Comparison of ENCODE assay signal across 21 cellular contexts in the genomic region with DNA sequence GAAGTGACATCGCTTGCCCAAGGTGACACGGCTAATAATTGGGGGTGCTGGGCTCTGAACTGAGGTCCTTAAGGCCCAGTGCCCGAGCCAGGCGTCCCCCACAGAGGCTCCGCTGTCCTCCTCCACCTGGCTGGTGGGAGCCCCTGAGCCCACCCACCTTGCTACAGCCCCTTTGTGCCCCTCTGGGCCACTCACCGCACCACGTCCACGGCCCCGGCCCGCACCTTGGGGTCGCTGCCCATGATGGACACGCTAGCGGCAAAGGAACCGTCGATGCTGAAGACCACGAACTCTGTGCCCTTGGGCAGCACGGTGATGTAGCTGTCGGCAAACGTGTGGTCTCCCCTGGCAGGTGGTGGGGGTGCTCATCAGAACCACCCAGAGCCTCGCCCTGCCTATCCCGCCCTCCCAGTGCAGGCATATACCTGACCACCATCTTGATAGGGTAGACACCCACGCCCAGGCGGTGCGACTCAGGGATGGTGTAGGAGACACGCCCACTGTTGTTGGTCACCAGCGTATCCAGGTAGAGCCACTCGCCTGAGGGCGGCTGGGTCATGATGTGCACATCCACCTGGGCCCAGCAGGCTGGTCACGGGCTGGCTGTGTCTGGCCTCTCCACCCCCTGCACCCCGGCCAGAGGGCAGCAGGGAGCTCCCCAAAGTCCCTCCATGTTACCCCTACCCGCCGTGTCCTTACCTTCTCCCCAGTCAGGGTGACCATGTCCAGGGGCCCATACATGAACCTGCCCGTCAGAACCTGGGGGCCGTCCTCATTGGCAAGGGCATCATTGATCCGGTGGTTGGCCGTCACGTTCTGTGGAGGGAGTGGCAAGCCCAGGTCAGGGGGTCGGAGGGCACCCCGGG. TPM values are rescaled to one million over a fixed set of nuclear protein-coding genes. Genes with fewer than 3 reads are reported as not detected.
DNase-seq lines count a peak whose midpoint lies in the region; ATAC-seq, FAIRE-seq and TF ChIP-seq lines count a peak whose summit lies in the region.
"Had no signal": no experiment of that assay in that cellular context is flagged by ENCODE, and none has a peak within 500 bp of the region (broad histone marks: within the 10 kb centered on the region; RNA-seq: fewer than 3 reads in every experiment).

No MANE protein-coding gene starts in this region.

- H2BK15ac ChIP-seq in mesenchymal stem cell (ENCODE audit: low read depth, poor library complexity, severe bottlenecking) = no peak overlapping the region

- FAIRE-seq in HepG2 (lab: Jason Lieb, UNC) = no peak
- FAIRE-seq: A204.1, D721Med, G401.6, GM19239 had no signal

- ATAC-seq in HepG2 (no peak), right lobe of liver (no peak)

- WGBS in HepG2 (ENCODE audit: low lambda C conversion rate) = 95% methylated on average over 11 of the region's 39 CpGs
- 71% methylated on average over 3 of the region's 39 CpGs for WGBS in right lobe of liver (ENCODE audit: insufficient coverage, low coverage, low lambda C conversion rate, missing lambda C conversion rate)
- WGBS in mesenchymal stem cell = 96% methylated on average over 39 of the region's 39 CpGs
- WGBS in spleen, 5 donors = 94 to 96% (median 95%) methylated on average over 13 to 39 of the region's 39 CpGs

- H2AFZ ChIP-seq in HepG2 (ENCODE audit: low read length) = no peak overlapping the region
- no peak overlapping the region for H2AFZ ChIP-seq in mesenchymal stem cell (ENCODE audit: low read depth, low read length)

- DNase-seq in HepG2 (ENCODE audit: low spot score) (no peak), right lobe of liver (no peak), mesenchymal stem cell (no peak), spleen (peak; percentile 69), NCI-H2081 (lab: John Stamatoyannopoulos, UW) (no peak), cerebellum (ENCODE audit: low spot score) (no peak)
- no peak for DNase-seq in activated CD4-positive, alpha-beta T cell treated with anti-CD3 and anti-CD28 coated beads, Interleukin-2, amount 50 U/mL, for 48 hours
- DNase-seq: BE2C; CD4-positive, alpha-beta memory T cell; DMS153; DMS79 treated with DMSO at 0.1 percent for 48 hours; EL; GOT3; HFFc6 had no signal

- TF ChIP-seq POLR2A in HepG2 (IDR thresholded peaks at IDR 0.05; ENCODE audit: insufficient read depth in 1 of 2, low read depth in 2 of 2, low read length in 2 of 2) (no peak), right lobe of liver (IDR thresholded peaks at IDR 0.05) (no peak), spleen (IDR thresholded peaks at IDR 0.05) (no peak)

- BruUV-seq in HepG2 (replicated peaks; lab: Mats Ljungman, UMichigan) = no TSS peak

- no peak for TF ChIP-seq EP300 in HepG2 (IDR thresholded peaks at IDR 0.05; ENCODE audit: low read depth in 2 of 2, low read length in 2 of 2)
- no peak for TF ChIP-seq EP300 in HepG2 (CRISPR knock-in tag; IDR thresholded peaks at IDR 0.05; ENCODE audit: borderline replicate concordance)

- H3K27ac ChIP-seq in HepG2 (ENCODE audit: extremely low read length, insufficient read depth, low read length) = no peak overlapping the region
- H3K27ac ChIP-seq in right lobe of liver = no peak overlapping the region
- H3K27ac ChIP-seq in mesenchymal stem cell (ENCODE audit: low read length, poor library complexity, severe bottlenecking) = no peak overlapping the region
- H3K27ac ChIP-seq in spleen = peak overlapping the region in 3 of 8 donors; percentile 91 to 95 (median 94)
- H3K27ac ChIP-seq: C4-2B had no signal

- H3K27me3 ChIP-seq in HepG2 (ENCODE audit: control insufficient read depth in 1 of 2, insufficient read depth in 2 of 2, low read length in 2 of 2) (no peaks in the 10 kb centered on the region), right lobe of liver (no peaks in the 10 kb centered on the region), mesenchymal stem cell (ENCODE audit: control insufficient read depth in 1 of 2, insufficient read depth in 1 of 2, low read length in 2 of 2) (no peaks in the 10 kb centered on the region), spleen (replicated peaks in 1 of 7) (no peaks in the 10 kb centered on the region)
- H3K27me3 ChIP-seq: BE2C had no signal

- H3K4me2 ChIP-seq in HepG2 (ENCODE audit: low read depth, low read length) (no peak overlapping the region), mesenchymal stem cell (ENCODE audit: low read length, poor library complexity, severe bottlenecking) (no peak overlapping the region)

- no peaks in the 10 kb centered on the region for H4K20me1 ChIP-seq in HepG2 (ENCODE audit: insufficient read depth, low read length)

- no peak overlapping the region for H3K4me3 Mint-ChIP-seq in dendritic cell treated with granulocyte-macrophage colony-stimulating factor and Interleukin-4, amounts not matched to agents 40 ng/mL and 50 ng/mL, for 4 days
- H3K4me3 Mint-ChIP-seq: CD4-positive, alpha-beta memory T cell; HFFc6 had no signal

- no peak overlapping the region for H2AK5ac ChIP-seq in mesenchymal stem cell (ENCODE audit: low read length, severe bottlenecking)

- H3K14ac ChIP-seq in mesenchymal stem cell (ENCODE audit: low read length in 2 of 2) = no peak overlapping the region

- in situ Hi-C loops in HepG2 (cut with HindIII; ENCODE audit: extremely low pct_ligation_motif_present, low pct_unique_long_range_greater_than_20kb) = no loop called here

- no peak overlapping the region for H3K23ac ChIP-seq in mesenchymal stem cell (ENCODE audit: low read length in 2 of 2)

- H3K79me1 ChIP-seq in mesenchymal stem cell (replicated peaks; ENCODE audit: low read length, poor library complexity, severe bottlenecking) = peaks cover 7% of the 10 kb centered on the region

- POLR2A ChIA-PET in HepG2 (lab: Yijun Ruan, JAX) = no interaction called here

- CTCF ChIA-PET in HepG2 (lab: Yijun Ruan, JAX; ENCODE audit: low intra/inter-chr PET ratio, low total read pairs) = no interaction called here

- no peaks in the 10 kb centered on the region for H3K9me3 ChIP-seq in HepG2 (ENCODE audit: low read length)
- H3K9me3 ChIP-seq in right lobe of liver = no peaks in the 10 kb centered on the region
- no peaks in the 10 kb centered on the region for H3K9me3 ChIP-seq in mesenchymal stem cell (ENCODE audit: control insufficient read depth, low read length)
- H3K9me3 ChIP-seq in spleen = no peaks in the 10 kb centered on the region
- H3K9me3 ChIP-seq: BE2C, HAP-1 had no signal

- peaks cover 3% of the 10 kb centered on the region for H3K79me2 ChIP-seq in HepG2 (ENCODE audit: insufficient read depth, low read length)

- H3K4me3 ChIP-seq in HepG2 (replicated peaks in 1 of 3; ENCODE audit: insufficient read depth in 1 of 3, low read depth in 2 of 3, low read length in 3 of 3) (no peak overlapping the region), right lobe of liver (no peak overlapping the region), mesenchymal stem cell (ENCODE audit: insufficient read depth in 1 of 2, low read depth in 1 of 2, low read length in 2 of 2) (no peak overlapping the region), spleen (no peak overlapping the region)
- H3K4me3 ChIP-seq: HAP-1 had no signal

- peaks cover 33% of the 10 kb centered on the region for H3K4me1 ChIP-seq in HepG2 (ENCODE audit: insufficient read depth, low read length)
- peaks cover 0 to 29% (median 17%) of the 10 kb centered on the region in 4 donors for H3K4me1 ChIP-seq in right lobe of liver
- H3K4me1 ChIP-seq in mesenchymal stem cell (ENCODE audit: control insufficient read depth, insufficient read depth, low read depth, low read length) = peaks cover 27% of the 10 kb centered on the region
- peaks cover 25 to 48% (median 40%) of the 10 kb centered on the region in 6 donors for H3K4me1 ChIP-seq in spleen
- H3K4me1 ChIP-seq: HAP-1 had no signal

- H2BK5ac ChIP-seq in mesenchymal stem cell (ENCODE audit: low read depth, low read length, poor library complexity, severe bottlenecking) = no peak overlapping the region

- H3K36me3 Mint-ChIP-seq in dendritic cell treated with granulocyte-macrophage colony-stimulating factor and Interleukin-4, amounts not matched to agents 40 ng/mL and 50 ng/mL, for 4 days (ENCODE audit: low read depth) = peaks cover 19% of the 10 kb centered on the region

- no peak overlapping the region for H3K4ac ChIP-seq in mesenchymal stem cell (ENCODE audit: low read depth in 1 of 2, low read length in 2 of 2)

- peaks cover 42% of the 10 kb centered on the region for H3K4me1 Mint-ChIP-seq in dendritic cell treated with granulocyte-macrophage colony-stimulating factor and Interleukin-4, amounts not matched to agents 40 ng/mL and 50 ng/mL, for 4 days (ENCODE audit: low read depth)

- no peak for TF ChIP-seq RAD21 in HepG2 (CRISPR knock-in tag; IDR thresholded peaks at IDR 0.05)

- H4K91ac ChIP-seq in mesenchymal stem cell (ENCODE audit: low read length) = peak overlapping the region; percentile 48

- intact Hi-C loops in HepG2 (cut with micrococcal nuclease; ENCODE audit: unreplicated experiment) = no loop called here
- intact Hi-C loops in right lobe of liver (cut with DNase I) = loop anchor here in 1 of 2 donors (10.0 kb wide), 1 partner anchor 247 kb away; the partner anchor contains the start of genes MPHOSPH9 and MTRFR
- intact Hi-C loops in dendritic cell treated with granulocyte-macrophage colony-stimulating factor and Interleukin-4, amounts not matched to agents 40 ng/mL and 50 ng/mL, for 4 days (cut with micrococcal nuclease) = no loop called here
- intact Hi-C loops in spleen (cut with DNase I; ENCODE audit: low total_unique reads) = loop anchor here (10.0 kb wide), 1 partner anchor 157 kb away; no protein-coding TSS in a partner anchor

- H3K27me3 Mint-ChIP-seq in dendritic cell treated with granulocyte-macrophage colony-stimulating factor and Interleukin-4, amounts not matched to agents 40 ng/mL and 50 ng/mL, for 4 days = no peaks in the 10 kb centered on the region
- H3K27me3 Mint-ChIP-seq: CD4-positive, alpha-beta memory T cell had no signal

- no peaks in the 10 kb centered on the region for H3K9me3 Mint-ChIP-seq in dendritic cell treated with granulocyte-macrophage colony-stimulating factor and Interleukin-4, amounts not matched to agents 40 ng/mL and 50 ng/mL, for 4 days
- H3K9me3 Mint-ChIP-seq: HFFc6 had no signal

- H3K9ac ChIP-seq in HepG2 (ENCODE audit: insufficient read depth, low read depth, low read length) (no peak overlapping the region), mesenchymal stem cell (ENCODE audit: low read length) (no peak overlapping the region)

- H4K8ac ChIP-seq in mesenchymal stem cell (ENCODE audit: low read length) = no peak overlapping the region

- no peak for TF ChIP-seq CTCF in HepG2 (CRISPR knock-in tag; IDR thresholded peaks at IDR 0.05)
- no peak for TF ChIP-seq CTCF in right lobe of liver (IDR thresholded peaks at IDR 0.05)
- TF ChIP-seq CTCF in spleen (IDR thresholded peaks at IDR 0.05 in 8 of 11, conservative IDR thresholded peaks at IDR 0.05 in 3 of 11) = no peak

- H3K27ac Mint-ChIP-seq in dendritic cell treated with granulocyte-macrophage colony-stimulating factor and Interleukin-4, amounts not matched to agents 40 ng/mL and 50 ng/mL, for 4 days = peak overlapping the region; percentile 44
- H3K27ac Mint-ChIP-seq: CD4-positive, alpha-beta memory T cell; HFFc6 had no signal

- H2BK120ac ChIP-seq in mesenchymal stem cell (ENCODE audit: low read depth, low read length) = no peak overlapping the region

- H3K18ac ChIP-seq in mesenchymal stem cell (ENCODE audit: low read depth in 1 of 2, low read length in 2 of 2) = no peak overlapping the region

- peaks cover 5 to 7% of the 10 kb centered on the region in 2 experiments; a peak in 4 of 5 replicates for H3K36me3 ChIP-seq in HepG2 (replicated peaks in 1 of 2; ENCODE audit: control insufficient read depth in 1 of 2, insufficient read depth in 2 of 2, low read length in 2 of 2)
- H3K36me3 ChIP-seq in right lobe of liver = peaks cover 0 to 31% (median 8%) of the 10 kb centered on the region in 4 donors
- H3K36me3 ChIP-seq in mesenchymal stem cell (ENCODE audit: control insufficient read depth in 1 of 2, insufficient read depth in 2 of 2, low read depth in 1 of 2, low read length in 2 of 2) = peaks cover 44 to 69% of the 10 kb centered on the region in 2 experiments
- H3K36me3 ChIP-seq in spleen = peaks cover 0 to 80% (median 32%) of the 10 kb centered on the region in 6 donors

- no peak overlapping the region for H2BK12ac ChIP-seq in mesenchymal stem cell (ENCODE audit: low read length in 2 of 2)

RNA-seq across cellular contexts. Expression of gene ARL6IP4, which starts 6.8 kb away (rescaled TPM):
- total RNA-seq in HepG2 (2016; rRNA removed; fragmentation: Illumina TruSeq; extraction: Trizol) = 178 and 220 TPM in 2 replicates
- total RNA-seq in HepG2 (2016; cell fraction: cytosol; rRNA removed; fragmentation: Illumina TruSeq; extraction: Trizol; ENCODE audit: low read depth) = 710 and 791 TPM in 2 replicates
- total RNA-seq in HepG2 (2016; cell fraction: insoluble cytoplasmic fraction; rRNA removed; fragmentation: Illumina TruSeq; extraction: Trizol) = 169 and 227 TPM in 2 replicates
- total RNA-seq in HepG2 (2016; cell fraction: membrane; rRNA removed; fragmentation: Illumina TruSeq; extraction: Trizol) = 491 and 557 TPM in 2 replicates
- total RNA-seq in HepG2 (2016; cell fraction: nucleus; rRNA removed; fragmentation: Illumina TruSeq; extraction: Trizol) = 80.1 and 103 TPM in 2 replicates
- 155 and 179 TPM in 2 replicates for polyA plus RNA-seq in HepG2 (2011; rRNA removed)
- 176 and 208 TPM in 2 replicates for polyA plus RNA-seq in HepG2 (2011; cell fraction: cytosol; rRNA removed)
- 332 and 368 TPM in 2 replicates for polyA plus RNA-seq in HepG2 (2011; cell fraction: nucleus; rRNA removed)
- polyA plus RNA-seq in HepG2 (2012) = 109 and 121 TPM in 2 replicates
- 761 and 860 TPM in 2 replicates for polyA plus RNA-seq in HepG2 (2016; cell fraction: cytosol; fragmentation: Illumina TruSeq; extraction: Trizol; ENCODE audit: low read depth)
- 159 and 186 TPM in 2 replicates for polyA plus RNA-seq in HepG2 (2016; cell fraction: insoluble cytoplasmic fraction; fragmentation: Illumina TruSeq; extraction: Trizol; ENCODE audit: low read depth)
- polyA plus RNA-seq in HepG2 (2016; cell fraction: membrane; fragmentation: Illumina TruSeq; extraction: Trizol; ENCODE audit: low read depth) = 440 and 496 TPM in 2 replicates
- 178 and 189 TPM in 2 replicates for polyA plus RNA-seq in HepG2 (2016; cell fraction: nucleus; fragmentation: Illumina TruSeq; extraction: Trizol; ENCODE audit: insufficient read depth, low read depth)
- polyA minus RNA-seq in HepG2 (2011; rRNA and poly(A)+ RNA removed; ENCODE audit: low replicate concordance) = 30.5 and 34.7 TPM in 2 replicates
- polyA minus RNA-seq in HepG2 (2011; cell fraction: cytosol; rRNA and poly(A)+ RNA removed) = 30.8 and 31.7 TPM in 2 replicates
- 19.3 and 22.6 TPM in 2 replicates for polyA minus RNA-seq in HepG2 (2011; cell fraction: nucleus; rRNA and poly(A)+ RNA removed)
- 100 to 1,000 TPM in 5 of 6 experiments, 10 to 100 TPM in 1; 84.7 to 146 (median 110) TPM for total RNA-seq in right lobe of liver
- 142 TPM for polyA plus RNA-seq in mesenchymal stem cell (2013, experiment 1 of 2)
- 146 TPM for polyA plus RNA-seq in mesenchymal stem cell (2013, experiment 2 of 2)
- 100 to 1,000 TPM; 150 to 202 (median 181) TPM for total RNA-seq in spleen
- 100 to 1,000 TPM; 308 to 419 (median 377) TPM for polyA plus RNA-seq in spleen
- total RNA-seq in cerebellum = 19.2 TPM

RNA-seq across cellular contexts. Expression of gene OGFOD2, which starts 12.3 kb away (rescaled TPM):
- total RNA-seq in HepG2 (2016; rRNA removed; fragmentation: Illumina TruSeq; extraction: Trizol) = 10.6 and 14.6 TPM in 2 replicates
- total RNA-seq in HepG2 (2016; cell fraction: cytosol; rRNA removed; fragmentation: Illumina TruSeq; extraction: Trizol; ENCODE audit: low read depth) = 4.5 and 4.8 TPM in 2 replicates
- 12.7 and 14.8 TPM in 2 replicates for total RNA-seq in HepG2 (2016; cell fraction: insoluble cytoplasmic fraction; rRNA removed; fragmentation: Illumina TruSeq; extraction: Trizol)
- total RNA-seq in HepG2 (2016; cell fraction: membrane; rRNA removed; fragmentation: Illumina TruSeq; extraction: Trizol) = 8.7 and 8.8 TPM in 2 replicates
- 11.1 and 14.0 TPM in 2 replicates for total RNA-seq in HepG2 (2016; cell fraction: nucleus; rRNA removed; fragmentation: Illumina TruSeq; extraction: Trizol)
- 13.2 and 15.5 TPM in 2 replicates for polyA plus RNA-seq in HepG2 (2011; rRNA removed)
- polyA plus RNA-seq in HepG2 (2011; cell fraction: cytosol; rRNA removed) = 10.6 and 23.9 TPM in 2 replicates
- 115 and 150 TPM in 2 replicates for polyA plus RNA-seq in HepG2 (2011; cell fraction: nucleus; rRNA removed)
- 6.2 and 7.8 TPM in 2 replicates for polyA plus RNA-seq in HepG2 (2012)
- polyA plus RNA-seq in HepG2 (2016; cell fraction: cytosol; fragmentation: Illumina TruSeq; extraction: Trizol; ENCODE audit: low read depth) = 7.1 and 7.6 TPM in 2 replicates
- polyA plus RNA-seq in HepG2 (2016; cell fraction: insoluble cytoplasmic fraction; fragmentation: Illumina TruSeq; extraction: Trizol; ENCODE audit: low read depth) = 14.3 and 16.0 TPM in 2 replicates
- polyA plus RNA-seq in HepG2 (2016; cell fraction: membrane; fragmentation: Illumina TruSeq; extraction: Trizol; ENCODE audit: low read depth) = 10.5 and 12.0 TPM in 2 replicates
- polyA plus RNA-seq in HepG2 (2016; cell fraction: nucleus; fragmentation: Illumina TruSeq; extraction: Trizol; ENCODE audit: insufficient read depth, low read depth) = 40.3 and 43.3 TPM in 2 replicates
- 20.5 and 24.4 TPM in 2 replicates for polyA minus RNA-seq in HepG2 (2011; rRNA and poly(A)+ RNA removed; ENCODE audit: low replicate concordance)
- polyA minus RNA-seq in HepG2 (2011; cell fraction: cytosol; rRNA and poly(A)+ RNA removed) = 6.2 and 10.0 TPM in 2 replicates
- 14.0 and 15.5 TPM in 2 replicates for polyA minus RNA-seq in HepG2 (2011; cell fraction: nucleus; rRNA and poly(A)+ RNA removed)
- 10 to 100 TPM in 5 of 6 experiments, 1 to 10 TPM in 1; 9.9 to 18.8 (median 14.1) TPM for total RNA-seq in right lobe of liver
- 5.8 TPM for polyA plus RNA-seq in mesenchymal stem cell (2013, experiment 1 of 2)
- 6.2 TPM for polyA plus RNA-seq in mesenchymal stem cell (2013, experiment 2 of 2)
- total RNA-seq in spleen = 10 to 100 TPM in 6 of 7 donors, 1 to 10 TPM in 1; 9.5 to 24.7 (median 20.4) TPM
- 10 to 100 TPM; 18.5 to 32.3 (median 28.1) TPM for polyA plus RNA-seq in spleen
- 5.0 TPM for total RNA-seq in cerebellum

RNA-seq across cellular contexts. Expression of gene ABCB9, which starts 21.1 kb away (rescaled TPM):
- total RNA-seq in HepG2 (2016; rRNA removed; fragmentation: Illumina TruSeq; extraction: Trizol) (3.4 and 6.0 TPM in 2 replicates), right lobe of liver (1 to 10 TPM in 2 of 6 experiments, under 1 TPM in 4; 0.48 to 1.4 (median 0.94) TPM), spleen (1 to 10 TPM; 4.1 to 6.2 (median 5.5) TPM), cerebellum (19.1 TPM)
- 2.0 and 2.1 TPM in 2 replicates for total RNA-seq in HepG2 (2016; cell fraction: cytosol; rRNA removed; fragmentation: Illumina TruSeq; extraction: Trizol; ENCODE audit: low read depth)
- total RNA-seq in HepG2 (2016; cell fraction: insoluble cytoplasmic fraction; rRNA removed; fragmentation: Illumina TruSeq; extraction: Trizol) = 3.8 and 6.2 TPM in 2 replicates
- total RNA-seq in HepG2 (2016; cell fraction: membrane; rRNA removed; fragmentation: Illumina TruSeq; extraction: Trizol) = 4.2 and 4.6 TPM in 2 replicates
- total RNA-seq in HepG2 (2016; cell fraction: nucleus; rRNA removed; fragmentation: Illumina TruSeq; extraction: Trizol) = 7.6 and 8.0 TPM in 2 replicates
- polyA plus RNA-seq in HepG2 (2011; rRNA removed) (4.8 and 5.1 TPM in 2 replicates), spleen (1 to 10 TPM; 1.5 to 2.8 (median 1.7) TPM)
- polyA plus RNA-seq in HepG2 (2011; cell fraction: cytosol; rRNA removed) = 2.5 and 4.1 TPM in 2 replicates
- 9.9 and 12.0 TPM in 2 replicates for polyA plus RNA-seq in HepG2 (2011; cell fraction: nucleus; rRNA removed)
- polyA plus RNA-seq in HepG2 (2012) = 2.4 and 3.6 TPM in 2 replicates
- polyA plus RNA-seq in HepG2 (2016; cell fraction: cytosol; fragmentation: Illumina TruSeq; extraction: Trizol; ENCODE audit: low read depth) = 0.78 and 1.3 TPM in 2 replicates
- 2.3 and 4.0 TPM in 2 replicates for polyA plus RNA-seq in HepG2 (2016; cell fraction: insoluble cytoplasmic fraction; fragmentation: Illumina TruSeq; extraction: Trizol; ENCODE audit: low read depth)
- polyA plus RNA-seq in HepG2 (2016; cell fraction: membrane; fragmentation: Illumina TruSeq; extraction: Trizol; ENCODE audit: low read depth) = 1.7 and 2.1 TPM in 2 replicates
- polyA plus RNA-seq in HepG2 (2016; cell fraction: nucleus; fragmentation: Illumina TruSeq; extraction: Trizol; ENCODE audit: insufficient read depth, low read depth) = 12.6 and 14.0 TPM in 2 replicates
- 16.7 and 18.1 TPM in 2 replicates for polyA minus RNA-seq in HepG2 (2011; rRNA and poly(A)+ RNA removed; ENCODE audit: low replicate concordance)
- polyA minus RNA-seq in HepG2 (2011; cell fraction: cytosol; rRNA and poly(A)+ RNA removed) = 4.4 and 4.7 TPM in 2 replicates
- polyA minus RNA-seq in HepG2 (2011; cell fraction: nucleus; rRNA and poly(A)+ RNA removed) = 9.8 and 10.9 TPM in 2 replicates
- polyA plus RNA-seq in mesenchymal stem cell (2013, experiment 1 of 2) = 4.3 TPM
- polyA plus RNA-seq in mesenchymal stem cell (2013, experiment 2 of 2) = 4.2 TPM
